ENCODE assay signal across 1 cellular context in the genomic region with DNA sequence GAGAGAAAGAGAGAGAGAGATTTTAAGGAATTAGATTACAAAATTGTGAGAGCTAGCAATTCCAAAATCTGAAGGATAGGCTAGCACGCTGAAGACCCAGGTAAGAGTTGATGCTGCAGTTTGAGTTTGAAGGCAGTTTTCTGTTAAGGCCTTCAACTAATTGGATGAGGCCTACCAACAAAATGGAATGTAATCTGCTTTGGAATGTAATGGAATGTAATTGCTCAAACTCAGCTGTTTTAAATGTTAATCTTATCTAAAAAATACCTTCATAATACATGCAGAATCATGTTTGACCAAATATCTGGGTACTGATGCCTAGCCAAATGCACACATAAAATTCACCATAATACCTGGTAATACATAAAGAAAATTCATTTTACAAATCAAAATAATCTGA.
TF ChIP-seq lines count a peak whose summit lies in the region.

No MANE protein-coding gene starts in this region.

TF ChIP-seq in IMR-90, 13 proteins besides CTCF, POLR2A, EP300 and RAD21 (continued from another document):
- TF ChIP-seq, protein P1, sequence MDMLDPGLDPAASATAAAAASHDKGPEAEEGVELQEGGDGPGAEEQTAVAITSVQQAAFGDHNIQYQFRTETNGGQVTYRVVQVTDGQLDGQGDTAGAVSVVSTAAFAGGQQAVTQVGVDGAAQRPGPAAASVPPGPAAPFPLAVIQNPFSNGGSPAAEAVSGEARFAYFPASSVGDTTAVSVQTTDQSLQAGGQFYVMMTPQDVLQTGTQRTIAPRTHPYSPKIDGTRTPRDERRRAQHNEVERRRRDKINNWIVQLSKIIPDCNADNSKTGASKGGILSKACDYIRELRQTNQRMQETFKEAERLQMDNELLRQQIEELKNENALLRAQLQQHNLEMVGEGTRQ (IDR thresholded peaks at IDR 0.05; ENCODE audit: low read depth, low read length), result no peak
- no peak for TF ChIP-seq CHD1 (IDR thresholded peaks at IDR 0.05; ENCODE audit: low read depth, low read length)
- no peak for TF ChIP-seq FOS (IDR thresholded peaks at IDR 0.05; ENCODE audit: low read depth, low read length)
- no peak for TF ChIP-seq RCOR1 (IDR thresholded peaks at IDR 0.05; ENCODE audit: insufficient replicate concordance, low read length)
- no peak for TF ChIP-seq SMC3 (IDR thresholded peaks at IDR 0.05; ENCODE audit: low read depth, low read length)
- TF ChIP-seq RFX5 (IDR thresholded peaks at IDR 0.05; ENCODE audit: low read depth, low read length), result no peak
- no peak for TF ChIP-seq NFE2L2 (IDR thresholded peaks at IDR 0.05; ENCODE audit: low read depth, low read length)
- TF ChIP-seq, protein P2, sequence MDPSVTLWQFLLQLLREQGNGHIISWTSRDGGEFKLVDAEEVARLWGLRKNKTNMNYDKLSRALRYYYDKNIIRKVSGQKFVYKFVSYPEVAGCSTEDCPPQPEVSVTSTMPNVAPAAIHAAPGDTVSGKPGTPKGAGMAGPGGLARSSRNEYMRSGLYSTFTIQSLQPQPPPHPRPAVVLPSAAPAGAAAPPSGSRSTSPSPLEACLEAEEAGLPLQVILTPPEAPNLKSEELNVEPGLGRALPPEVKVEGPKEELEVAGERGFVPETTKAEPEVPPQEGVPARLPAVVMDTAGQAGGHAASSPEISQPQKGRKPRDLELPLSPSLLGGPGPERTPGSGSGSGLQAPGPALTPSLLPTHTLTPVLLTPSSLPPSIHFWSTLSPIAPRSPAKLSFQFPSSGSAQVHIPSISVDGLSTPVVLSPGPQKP (IDR thresholded peaks at IDR 0.05; ENCODE audit: borderline replicate concordance, low read depth, low read length), result no peak
TF ChIP-seq in IMR-90: peak in this region for 0.
